Comparison of ENCODE assay signal across 9 cellular contexts in the genomic region with DNA sequence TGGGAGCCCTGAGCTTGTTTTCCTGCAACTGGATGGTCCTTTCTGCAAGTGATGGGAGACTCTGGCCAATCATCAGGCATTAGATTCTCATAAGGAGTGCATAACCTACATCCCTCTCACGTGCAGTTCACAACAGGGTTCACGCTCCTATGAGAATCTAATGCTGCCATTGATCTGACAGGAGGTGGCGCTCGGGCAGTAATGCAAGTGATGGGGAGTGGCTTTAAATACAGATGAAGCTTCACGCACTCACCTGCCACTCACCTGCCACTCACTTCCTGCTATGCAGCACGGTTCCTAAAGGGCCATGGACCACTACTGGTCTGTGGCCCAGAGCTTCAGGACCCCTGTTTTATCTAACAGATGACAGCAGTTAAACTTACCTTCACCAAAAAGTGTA. TPM values are rescaled to one million over a fixed set of nuclear protein-coding genes. Genes with fewer than 3 reads are reported as not detected.
A peak's percentile ranks its signal among the peaks of the same experiment; 100 is the strongest.
DNase-seq lines count a peak whose midpoint lies in the region; ATAC-seq and TF ChIP-seq lines count a peak whose summit lies in the region.
"Had no signal": no experiment of that assay in that cellular context is flagged by ENCODE, and none has a peak within 500 bp of the region (broad histone marks: within the 10 kb centered on the region; RNA-seq: fewer than 3 reads in every experiment).

No MANE protein-coding gene starts in this region.

- in situ Hi-C loops in transverse colon (cut with MboI; ENCODE audit: low pct_ligation_motif_present in 1 of 4, low pct_unique_long_range_greater_than_20kb in 1 of 4, low sequenced_read_pairs in 3 of 4): no loop called here

- no peaks in the 10 kb centered on the region for H3K27me3 Mint-ChIP-seq in activated CD4-positive, alpha-beta T cell treated with anti-CD3 and anti-CD28 coated beads, Interleukin-2, amount 10 ng/mL, durations not matched to agents 7 days and 5 days

- no peaks in the 10 kb centered on the region for H3K9me3 Mint-ChIP-seq in activated CD4-positive, alpha-beta T cell treated with anti-CD3 and anti-CD28 coated beads, Interleukin-2, amount 10 ng/mL, durations not matched to agents 7 days and 5 days

- no peaks in the 10 kb centered on the region for H3K27me3 ChIP-seq in transverse colon
- H3K27me3 ChIP-seq in esophagus squamous epithelium: no peaks in the 10 kb centered on the region

- intact Hi-C loops in transverse colon (cut with DNase I; ENCODE audit: low total_unique reads) (no loop called here), esophagus squamous epithelium (cut with DNase I) (no loop called here)

- no peak for TF ChIP-seq POLR2A in transverse colon (IDR thresholded peaks at IDR 0.05)
- no peak for TF ChIP-seq POLR2A in esophagus squamous epithelium (IDR thresholded peaks at IDR 0.05)

- peaks cover 15% of the 10 kb centered on the region for H3K36me3 Mint-ChIP-seq in activated CD4-positive, alpha-beta T cell treated with anti-CD3 and anti-CD28 coated beads, Interleukin-2, amount 10 ng/mL, durations not matched to agents 7 days and 5 days (ENCODE audit: low read depth)

- H3K27ac Mint-ChIP-seq in activated CD4-positive, alpha-beta T cell treated with anti-CD3 and anti-CD28 coated beads, Interleukin-2, amount 10 ng/mL, durations not matched to agents 7 days and 5 days: no peak overlapping the region

- TF ChIP-seq CTCF in transverse colon (IDR thresholded peaks at IDR 0.05) (no peak), esophagus squamous epithelium (IDR thresholded peaks at IDR 0.05) (no peak)

- H3K36me3 ChIP-seq in transverse colon (no peaks in the 10 kb centered on the region), esophagus squamous epithelium (no peaks in the 10 kb centered on the region)

- no peak for TF ChIP-seq EP300 in transverse colon (IDR thresholded peaks at IDR 0.05; ENCODE audit: low read depth)

- DNase-seq in stimulated activated CD8-positive, alpha-beta memory T cell treated with anti-CD3 and anti-CD28 coated beads, Interleukin-12 subunit alpha, Interleukin-12 subunit beta, amount 100 ng/mL, for 1 hour (ENCODE audit: low read depth): peak; percentile 5
- no peak for DNase-seq in stimulated activated CD8-positive, alpha-beta memory T cell treated with anti-CD3 and anti-CD28 coated beads, Interleukin-4, amount 100 ng/mL, for 48 hours
- peak; percentile 33 for DNase-seq in activated CD4-positive, alpha-beta T cell treated with anti-CD3 and anti-CD28 coated beads, Interleukin-2, amount 10 ng/mL, durations not matched to agents 7 days and 5 days
- DNase-seq in effector CD4-positive, alpha-beta T cell: peak; percentile 11
- DNase-seq in transverse colon: peak; percentile 39
- no peak for DNase-seq in esophagus squamous epithelium (lab: John Stamatoyannopoulos, UW)
- no peak for DNase-seq in NCI-H774 (lab: John Stamatoyannopoulos, UW)
- DNase-seq: T1000 had no signal

- H3K9me3 ChIP-seq in transverse colon (no peaks in the 10 kb centered on the region), esophagus squamous epithelium (no peaks in the 10 kb centered on the region)

- CTCF ChIA-PET in activated CD4-positive, alpha-beta T cell treated with anti-CD3 and anti-CD28 coated beads, Interleukin-2, amount 10 ng/mL, durations not matched to agents 7 days and 5 days (lab: Charles Lee): interaction anchor here (0.6 to 1.5 kb wide), 4 partner anchors 9 to 725 kb away, joined by 3 to 4 read pairs (median 3); no protein-coding TSS in a partner anchor

- no peak for ATAC-seq in HG03521 (IDR thresholded peaks at IDR 0.05; ENCODE audit: unreplicated experiment)

- H3K4me3 ChIP-seq in transverse colon (no peak overlapping the region), esophagus squamous epithelium (no peak overlapping the region)

- H3K4me1 ChIP-seq in transverse colon (no peaks in the 10 kb centered on the region), esophagus squamous epithelium (peaks cover 0 to 15% (median 0%) of the 10 kb centered on the region in 3 donors)

- H3K4me3 Mint-ChIP-seq in activated CD4-positive, alpha-beta T cell treated with anti-CD3 and anti-CD28 coated beads, Interleukin-2, amount 10 ng/mL, durations not matched to agents 7 days and 5 days: no peak overlapping the region

- H3K27ac ChIP-seq in transverse colon (no peak overlapping the region), esophagus squamous epithelium (no peak overlapping the region)

- WGBS in transverse colon (ENCODE audit: low coverage in 1 of 2), 2 donors: 20 to 60% methylated on average over 1 to 6 of the region's 6 CpGs
- WGBS in esophagus squamous epithelium, 2 donors: 75 to 89% methylated on average over 6 of the region's 6 CpGs

- POLR2A ChIA-PET in activated CD4-positive, alpha-beta T cell treated with anti-CD3 and anti-CD28 coated beads, Interleukin-2, amount 10 ng/mL, durations not matched to agents 7 days and 5 days (lab: Charles Lee): interaction anchor here (0.6 kb wide), 1 partner anchor 17 kb away, joined by 4 read pairs; no protein-coding TSS in a partner anchor

- H3K4me1 Mint-ChIP-seq in activated CD4-positive, alpha-beta T cell treated with anti-CD3 and anti-CD28 coated beads, Interleukin-2, amount 10 ng/mL, durations not matched to agents 7 days and 5 days: peaks cover 26% of the 10 kb centered on the region

RNA-seq across cellular contexts. Expression of a gene that starts 21.4 kb away (rescaled TPM):
- total RNA-seq in activated CD4-positive, alpha-beta T cell treated with anti-CD3 and anti-CD28 coated beads, Interleukin-2, amount 10 ng/mL, durations not matched to agents 7 days and 5 days: 10 to 100 TPM; 24.6 to 30.4 TPM
- total RNA-seq in transverse colon: 10 to 100 TPM in 3 of 4 donors, 1 to 10 TPM in 1; 6.2 to 34.4 (median 19.7) TPM
- 10 to 100 TPM; 15.0 to 21.4 (median 16.8) TPM for total RNA-seq in esophagus squamous epithelium

RNA-seq across cellular contexts. Expression of a gene that starts 46.7 kb away (rescaled TPM):
- 100 to 1,000 TPM; 114 to 121 TPM for total RNA-seq in activated CD4-positive, alpha-beta T cell treated with anti-CD3 and anti-CD28 coated beads, Interleukin-2, amount 10 ng/mL, durations not matched to agents 7 days and 5 days
- total RNA-seq in transverse colon: 10 to 100 TPM in 1 of 4 donors, 1 to 10 TPM in 2, not detected in 1; 3.3 to 21.5 (median 4.0) TPM
- 10 to 100 TPM in 3 of 4 donors, 1 to 10 TPM in 1; 4.2 to 41.4 (median 23.1) TPM for total RNA-seq in esophagus squamous epithelium

RNA-seq across cellular contexts. Expression of a gene that starts 53.1 kb away (rescaled TPM):
- total RNA-seq in activated CD4-positive, alpha-beta T cell treated with anti-CD3 and anti-CD28 coated beads, Interleukin-2, amount 10 ng/mL, durations not matched to agents 7 days and 5 days: 10 to 100 TPM; 22.1 to 29.8 TPM
- total RNA-seq in transverse colon (10 to 100 TPM; 16.9 to 53.3 (median 23.9) TPM), esophagus squamous epithelium (10 to 100 TPM in 3 of 4 donors, 1 to 10 TPM in 1; 9.1 to 15.5 (median 12.8) TPM)

Comparison
In these comparisons a context has a peak if more than half of its experiments do, and no peak if none do; other contexts are left out.
1. DNase-seq: peak in stimulated activated CD8-positive, alpha-beta memory T cell treated with anti-CD3 and anti-CD28 coated beads, Interleukin-12 subunit alpha, Interleukin-12 subunit beta, amount 100 ng/mL, for 1 hour (single experiment), activated CD4-positive, alpha-beta T cell treated with anti-CD3 and anti-CD28 coated beads, Interleukin-2, amount 10 ng/mL, durations not matched to agents 7 days and 5 days (single experiment), effector CD4-positive, alpha-beta T cell (single experiment) and transverse colon (single experiment); none in stimulated activated CD8-positive, alpha-beta memory T cell treated with anti-CD3 and anti-CD28 coated beads, Interleukin-4, amount 100 ng/mL, for 48 hours (single experiment), esophagus squamous epithelium (single experiment) and NCI-H774 (single experiment).